In genomic region chr14:28765907-28766504, GRCh38 we compare ENCODE assay signal across 8 cellular contexts. TPM values are rescaled to one million over a fixed set of nuclear protein-coding genes. Genes with fewer than 3 reads are reported as not detected.
DNase-seq lines count a peak whose midpoint lies in the region; ATAC-seq and TF ChIP-seq lines count a peak whose summit lies in the region.

No MANE protein-coding gene starts in this region.

- H3K9me3 ChIP-seq in RWPE2 (ENCODE audit: severe bottlenecking) (no peaks in the 10 kb centered on the region), iPS DF 6.9 (ENCODE audit: control insufficient read depth, insufficient read depth, low read length) (no peaks in the 10 kb centered on the region)

- H3K4me1 Mint-ChIP-seq in activated CD8-positive, alpha-beta memory T cell treated with anti-CD3 and anti-CD28 coated beads, Interleukin-2, amount 10 ng/mL, durations not matched to agents 7 days and 5 days, result peaks cover 3% of the 10 kb centered on the region

- H3K4me1 ChIP-seq in RWPE2 (ENCODE audit: insufficient read depth, poor library complexity, severe bottlenecking) (no peaks in the 10 kb centered on the region), iPS DF 6.9 (ENCODE audit: control insufficient read depth, insufficient read depth, low read length) (0 out of 2 replicates have a peak, but pooled peaks cover 1% of the 10 kb centered on the region)

- CTCF ChIA-PET in activated CD8-positive, alpha-beta memory T cell treated with anti-CD3 and anti-CD28 coated beads, Interleukin-2, amount 10 ng/mL, durations not matched to agents 7 days and 5 days (lab: Charles Lee), result interaction anchor here (0.9 kb wide), 1 partner anchor 9 kb away, joined by 4 read pairs; no protein-coding TSS in a partner anchor

- H3K9me3 Mint-ChIP-seq in activated CD8-positive, alpha-beta memory T cell treated with anti-CD3 and anti-CD28 coated beads, Interleukin-2, amount 10 ng/mL, durations not matched to agents 7 days and 5 days (ENCODE audit: low read depth), result peaks cover 3% of the 10 kb centered on the region

- H3K27me3 ChIP-seq in RWPE2 (ENCODE audit: insufficient read depth, poor library complexity, severe bottlenecking) (peaks cover 90% of the 10 kb centered on the region), iPS DF 6.9 (ENCODE audit: control insufficient read depth, insufficient read depth, low read length) (peaks cover 54% of the 10 kb centered on the region)

- no peak for TF ChIP-seq CTCF in RWPE2 (IDR thresholded peaks at IDR 0.05; ENCODE audit: poor library complexity, severe bottlenecking)

- H3K27me3 Mint-ChIP-seq in activated CD8-positive, alpha-beta memory T cell treated with anti-CD3 and anti-CD28 coated beads, Interleukin-2, amount 10 ng/mL, durations not matched to agents 7 days and 5 days, result peaks cover 57% of the 10 kb centered on the region

- no peak overlapping the region for H3K4me3 ChIP-seq in RWPE2 (ENCODE audit: severe bottlenecking)
- H3K4me3 ChIP-seq in iPS DF 6.9 (ENCODE audit: low read length), result peak overlapping the region; percentile 40; the same call in 1 of the 2 replicates

- no peak for ATAC-seq in activated CD8-positive, alpha-beta memory T cell treated with anti-CD3 and anti-CD28 coated beads, Interleukin-2, amount 10 ng/mL, durations not matched to agents 7 days and 5 days
- peak; percentile 35; the same call in 2 of the 3 replicates for ATAC-seq in RWPE2 (ENCODE audit: low read depth)
- no peak for ATAC-seq in HG03025 (IDR thresholded peaks at IDR 0.05; ENCODE audit: low FRiP score, unreplicated experiment)

- H3K27ac Mint-ChIP-seq in activated CD8-positive, alpha-beta memory T cell treated with anti-CD3 and anti-CD28 coated beads, Interleukin-2, amount 10 ng/mL, durations not matched to agents 7 days and 5 days, result peak overlapping the region; percentile 81

- H3K27ac ChIP-seq in RWPE2 (ENCODE audit: poor library complexity, severe bottlenecking) (no peak overlapping the region), iPS DF 6.9 (ENCODE audit: low read length) (no peak overlapping the region)

- no peaks in the 10 kb centered on the region for H3K36me3 ChIP-seq in RWPE2 (ENCODE audit: low read depth)
- no peaks in the 10 kb centered on the region for H3K36me3 ChIP-seq in iPS DF 6.9 (ENCODE audit: control insufficient read depth, insufficient read depth, low read length)

- peaks cover 14% of the 10 kb centered on the region for H3K36me3 Mint-ChIP-seq in activated CD8-positive, alpha-beta memory T cell treated with anti-CD3 and anti-CD28 coated beads, Interleukin-2, amount 10 ng/mL, durations not matched to agents 7 days and 5 days

- no peak for DNase-seq in activated CD8-positive, alpha-beta memory T cell treated with anti-CD3 and anti-CD28 coated beads, Interleukin-2, amount 10 ng/mL, durations not matched to agents 7 days and 5 days
- no peak for DNase-seq in activated CD8-positive, alpha-beta memory T cell treated with anti-CD3 and anti-CD28 coated beads, Interleukin-2, amount 50 U/mL, for 4 hours
- DNase-seq in RWPE2 (ENCODE audit: low spot score) (no peak), iPS DF 6.9 (ENCODE audit: low read depth, low spot score) (no peak), superior temporal gyrus (ENCODE audit: extremely low spot score) (peak; percentile 38), NCI-H1436 treated with DMSO at 0.1 percent for 48 hours (lab: John Stamatoyannopoulos, UW) (no peak)
- no peak for DNase-seq in stimulated activated CD4-positive, alpha-beta T cell treated with anti-CD3 and anti-CD28 coated beads, Interleukin-15, amount 100 ng/mL, for 24 hours

- peak overlapping the region; percentile 23 for H3K4me3 Mint-ChIP-seq in activated CD8-positive, alpha-beta memory T cell treated with anti-CD3 and anti-CD28 coated beads, Interleukin-2, amount 10 ng/mL, durations not matched to agents 7 days and 5 days

- no CpG with 5 or more reads among the region's 34 CpGs for WGBS in iPS DF 6.9 (ENCODE audit: insufficient coverage, insufficient read length)

RNA-seq across cellular contexts. Expression of gene FOXG1, which starts 0.6 kb away (rescaled TPM):
- not detected for total RNA-seq in activated CD8-positive, alpha-beta memory T cell treated with anti-CD3 and anti-CD28 coated beads, Interleukin-2, amount 10 ng/mL, durations not matched to agents 7 days and 5 days
